ENCODE assay signal across 19 cellular contexts in genomic region chr11:125883375-125883774, GRCh38. TPM values are rescaled to one million over a fixed set of nuclear protein-coding genes. Genes with fewer than 3 reads are reported as not detected.
A peak's percentile ranks its signal among the peaks of the same experiment; 100 is the strongest.
DNase-seq lines count a peak whose midpoint lies in the region; ATAC-seq, FAIRE-seq and TF ChIP-seq lines count a peak whose summit lies in the region.
"Had no signal": no experiment of that assay in that cellular context is flagged by ENCODE, and none has a peak within 500 bp of the region (broad histone marks: within the 10 kb centered on the region; RNA-seq: fewer than 3 reads in every experiment).

No MANE protein-coding gene starts in this region.

- peaks cover 7% of the 10 kb centered on the region for H3K4me1 Mint-ChIP-seq in Caco-2 (ENCODE audit: low read depth, unreplicated experiment)

- H3K4me3 ChIP-seq in PC-3 (ENCODE audit: low read length) (no peak overlapping the region), endothelial cell of umbilical vein (replicated peaks in 1 of 3; ENCODE audit: insufficient read depth in 1 of 3, low read depth in 1 of 3, low read length in 3 of 3) (no peak overlapping the region), stomach (no peak overlapping the region), Caco-2 (ENCODE audit: low read depth, low read length) (no peak overlapping the region)
- H3K4me3 ChIP-seq: HAP-1 had no signal

- TF ChIP-seq CTCF in PC-3 (conservative IDR thresholded peaks at IDR 0.05; ENCODE audit: low read depth, low read length) = no peak
- TF ChIP-seq CTCF in endothelial cell of umbilical vein (IDR thresholded peaks at IDR 0.05; ENCODE audit: extremely low read depth in 1 of 2, insufficient read depth in 1 of 2, low read depth in 1 of 2, low read length in 2 of 2) = no peak
- no peak for TF ChIP-seq CTCF in stomach (IDR thresholded peaks at IDR 0.05)
- TF ChIP-seq CTCF in Caco-2 (IDR thresholded peaks at IDR 0.05; ENCODE audit: insufficient read depth in 1 of 2, low read depth in 1 of 2, low read length in 1 of 2, severe bottlenecking in 1 of 2, unreplicated experiment in 1 of 2) = no peak

- CTCF ChIA-PET in PC-3 (lab: Charles Lee) = interaction anchor here (0.7 kb wide), 1 partner anchor 549 kb away, joined by 3 read pairs; no protein-coding TSS in a partner anchor
- CTCF ChIA-PET in endothelial cell of umbilical vein (lab: Charles Lee) = no interaction called here
- CTCF ChIA-PET in Caco-2 (lab: Charles Lee) = no interaction called here

- no peak overlapping the region for H3K27ac Mint-ChIP-seq in Caco-2 (ENCODE audit: unreplicated experiment)

- no peaks in the 10 kb centered on the region for H3K36me3 ChIP-seq in PC-3 (ENCODE audit: low read depth, low read length)
- no peaks in the 10 kb centered on the region for H3K36me3 ChIP-seq in endothelial cell of umbilical vein (ENCODE audit: control insufficient read depth in 2 of 2, extremely low read depth in 1 of 2, insufficient read depth in 2 of 2, low read length in 2 of 2)
- H3K36me3 ChIP-seq in stomach = no peaks in the 10 kb centered on the region
- H3K36me3 ChIP-seq in Caco-2 (ENCODE audit: control insufficient read depth, insufficient read depth, low read length) = no peaks in the 10 kb centered on the region
- H3K36me3 ChIP-seq: HAP-1 had no signal

- H3K4me3 Mint-ChIP-seq in Caco-2 (ENCODE audit: unreplicated experiment) = no peak overlapping the region
- H3K4me3 Mint-ChIP-seq: CD4-positive, alpha-beta memory T cell had no signal

- no peaks in the 10 kb centered on the region for H3K9me3 Mint-ChIP-seq in Caco-2 (ENCODE audit: unreplicated experiment)

- H3K27ac ChIP-seq in PC-3 (ENCODE audit: low read length) (no peak overlapping the region; the same call in 1 of the 2 replicates), endothelial cell of umbilical vein (ENCODE audit: insufficient read depth, low read depth, low read length) (no peak overlapping the region), stomach (peak overlapping the region in 1 of 5 donors; percentile 11)

- no peaks in the 10 kb centered on the region for H3K9me1 ChIP-seq in endothelial cell of umbilical vein (replicated peaks; ENCODE audit: control insufficient read depth, extremely low read depth, insufficient read depth, low read length)

- H3F3A ChIP-seq in PC-3 (ENCODE audit: low read length, unreplicated experiment) = no peaks in the 10 kb centered on the region

- H4K20me1 ChIP-seq in PC-3 (ENCODE audit: low read length) (no peaks in the 10 kb centered on the region), endothelial cell of umbilical vein (replicated peaks; ENCODE audit: control insufficient read depth, extremely low read depth, insufficient read depth, low read length) (no peaks in the 10 kb centered on the region)

- H3K4me1 ChIP-seq in PC-3 (ENCODE audit: insufficient read depth, low read length) (peaks cover 30% of the 10 kb centered on the region), endothelial cell of umbilical vein (ENCODE audit: control insufficient read depth, extremely low read depth, insufficient read depth, low read length) (peaks cover 6% of the 10 kb centered on the region), stomach (peaks cover 0 to 11% (median 8%) of the 10 kb centered on the region in 4 donors), Caco-2 (no peaks in the 10 kb centered on the region)

- H3K79me2 ChIP-seq in PC-3 (ENCODE audit: low read length) (peaks cover 27% of the 10 kb centered on the region), endothelial cell of umbilical vein (ENCODE audit: control insufficient read depth, insufficient read depth, low read length) (peaks cover 3% of the 10 kb centered on the region)

- intact Hi-C loops in PC-3 (cut with micrococcal nuclease) = loop anchor here (10.0 kb wide), 1 partner anchor 319 kb away; the partner anchor contains the start of gene EI24
- intact Hi-C loops in endothelial cell of umbilical vein (cut with micrococcal nuclease) = no loop called here
- intact Hi-C loops in stomach (cut with DNase I; ENCODE audit: low total_unique reads) = no loop called here
- intact Hi-C loops in Caco-2 (cut with micrococcal nuclease; ENCODE audit: unreplicated experiment) = no loop called here

- H3K27me3 ChIP-seq in PC-3 (ENCODE audit: low read length) = no peaks in the 10 kb centered on the region
- no peaks in the 10 kb centered on the region for H3K27me3 ChIP-seq in endothelial cell of umbilical vein (ENCODE audit: control insufficient read depth in 2 of 2, insufficient read depth in 2 of 2, low read length in 2 of 2)
- no peaks in the 10 kb centered on the region for H3K27me3 ChIP-seq in stomach
- no peaks in the 10 kb centered on the region for H3K27me3 ChIP-seq in Caco-2 (replicated peaks; ENCODE audit: control insufficient read depth, insufficient read depth, low read length)

- no peaks in the 10 kb centered on the region for H3K36me3 Mint-ChIP-seq in Caco-2 (ENCODE audit: insufficient read depth, unreplicated experiment)

- BruUV-seq in PC-3 (replicated peaks; lab: Mats Ljungman, UMichigan) (no TSS peak), endothelial cell of umbilical vein (replicated peaks; lab: Mats Ljungman, UMichigan) (no TSS peak), Caco-2 (replicated peaks; lab: Mats Ljungman, UMichigan) (no TSS peak)

- H3K9me3 ChIP-seq in PC-3 (ENCODE audit: low read length) (no peaks in the 10 kb centered on the region), endothelial cell of umbilical vein (replicated peaks; ENCODE audit: control insufficient read depth, insufficient read depth, low read length) (no peaks in the 10 kb centered on the region), stomach (no peaks in the 10 kb centered on the region), Caco-2 (no peaks in the 10 kb centered on the region)

- TF ChIP-seq EP300 in stomach (IDR thresholded peaks at IDR 0.05) = no peak

- H3K9ac ChIP-seq in PC-3 (ENCODE audit: low read length) (no peak overlapping the region), endothelial cell of umbilical vein (replicated peaks; ENCODE audit: extremely low read depth, insufficient read depth, low read length) (no peak overlapping the region)

- 47 to 64% (median 53%) methylated on average over 8 of the region's 8 CpGs for WGBS in stomach, 5 donors

- H2AFZ ChIP-seq in PC-3 (ENCODE audit: low read length) (no peak overlapping the region), endothelial cell of umbilical vein (ENCODE audit: low read depth, low read length) (peak overlapping the region; percentile 16)

- no peak for TF ChIP-seq POLR2A in endothelial cell of umbilical vein (IDR thresholded peaks at IDR 0.05; ENCODE audit: low read depth, low read length)
- no peak for TF ChIP-seq POLR2A in stomach (IDR thresholded peaks at IDR 0.05)

- DNase-seq in PC-3 (peak; percentile 69), endothelial cell of umbilical vein (ENCODE audit: low read depth, low spot score) (peak; percentile 36), stomach (peak; percentile 52), superior temporal gyrus (ENCODE audit: extremely low spot score) (no peak), Caco-2 (no peak), SIG-M5 treated with dmso at 0.1 percent for 504 hours (lab: John Stamatoyannopoulos, UW; ENCODE audit: unreplicated experiment) (no peak)
- DNase-seq: C1 segment of cervical spinal cord; CD4-positive, alpha-beta memory T cell; COR-L47; DMS153; DND-41; GOT3 had no signal

- POLR2A ChIA-PET in PC-3 (lab: Charles Lee; ENCODE audit: unreplicated experiment) (no interaction called here), endothelial cell of umbilical vein (lab: Charles Lee) (no interaction called here), Caco-2 (lab: Charles Lee) (no interaction called here)

- no peaks in the 10 kb centered on the region for H3K9me2 ChIP-seq in PC-3 (replicated peaks; ENCODE audit: low read length)

- dilution Hi-C loops in endothelial cell of umbilical vein (cut with MboI; ENCODE audit: extremely low pct_ligation_motif_present, low sequenced_read_pairs) = no loop called here

- H3K4me2 ChIP-seq in PC-3 (ENCODE audit: low read length) (peak overlapping the region; percentile 18), endothelial cell of umbilical vein (ENCODE audit: insufficient read depth, low read length) (no peak overlapping the region)

- no peak for ATAC-seq in PC-3

- FAIRE-seq in endothelial cell of umbilical vein (lab: Jason Lieb, UNC) = no peak
- FAIRE-seq: G401.6, GM12892, H54 had no signal

- H3K27me3 Mint-ChIP-seq in Caco-2 (ENCODE audit: insufficient read depth, unreplicated experiment) = peaks cover 16% of the 10 kb centered on the region

RNA-seq across cellular contexts. Expression of gene HYLS1, which starts 4.1 kb away (rescaled TPM):
- 16.4 and 23.5 TPM in 2 replicates for total RNA-seq in PC-3 (2014; rRNA removed)
- 9.4 and 12.6 TPM in 2 replicates for total RNA-seq in endothelial cell of umbilical vein
- polyA plus RNA-seq in endothelial cell of umbilical vein = 3.7 and 4.7 TPM in 2 replicates
- 6.9 and 7.5 TPM in 2 replicates for polyA plus RNA-seq in endothelial cell of umbilical vein (2011; cell fraction: cytosol; rRNA removed)
- 4.5 and 6.2 TPM in 2 replicates for polyA plus RNA-seq in endothelial cell of umbilical vein (2011; cell fraction: nucleus; rRNA removed)
- polyA plus RNA-seq in endothelial cell of umbilical vein (2012) = 9.3 and 12.4 TPM in 2 replicates
- 5.4 and 6.2 TPM in 2 replicates for polyA minus RNA-seq in endothelial cell of umbilical vein
- polyA minus RNA-seq in endothelial cell of umbilical vein (2011; cell fraction: cytosol; rRNA and poly(A)+ RNA removed) = not detected
- polyA minus RNA-seq in endothelial cell of umbilical vein (2011; cell fraction: nucleus; rRNA and poly(A)+ RNA removed) = 3.4 and 4.9 TPM in 2 replicates
- 1 to 10 TPM in 2 of 5 donors, under 1 TPM in 2, not detected in 1; 0.87 to 6.6 (median 1.9) TPM for total RNA-seq in stomach
- 1 to 10 TPM; 2.9 to 4.5 (median 3.8) TPM for polyA plus RNA-seq in stomach
- 2.0 and 2.5 TPM in 2 replicates for total RNA-seq in Caco-2 (2022)

RNA-seq across cellular contexts. Expression of gene PUS3, which starts 19.6 kb away (rescaled TPM):
- 10.3 and 26.2 TPM in 2 replicates for total RNA-seq in PC-3 (2014; rRNA removed)
- 10.3 and 15.1 TPM in 2 replicates for total RNA-seq in endothelial cell of umbilical vein
- polyA plus RNA-seq in endothelial cell of umbilical vein = 4.6 and 5.1 TPM in 2 replicates
- 6.9 and 7.4 TPM in 2 replicates for polyA plus RNA-seq in endothelial cell of umbilical vein (2011; cell fraction: cytosol; rRNA removed)
- 3.0 and 3.7 TPM in 2 replicates for polyA plus RNA-seq in endothelial cell of umbilical vein (2011; cell fraction: nucleus; rRNA removed)
- 13.5 and 20.7 TPM in 2 replicates for polyA plus RNA-seq in endothelial cell of umbilical vein (2012)
- 6.0 TPM in 2 replicates for polyA minus RNA-seq in endothelial cell of umbilical vein
- 4.1 TPM for polyA minus RNA-seq in endothelial cell of umbilical vein (2011; cell fraction: cytosol; rRNA and poly(A)+ RNA removed)
- polyA minus RNA-seq in endothelial cell of umbilical vein (2011; cell fraction: nucleus; rRNA and poly(A)+ RNA removed) = 1.4 and 2.9 TPM in 2 replicates
- 10 to 100 TPM in 1 of 5 donors, 1 to 10 TPM in 3, under 1 TPM in 1; 0.58 to 15.1 (median 4.0) TPM for total RNA-seq in stomach
- 10 to 100 TPM; 10.3 to 11.2 (median 10.7) TPM for polyA plus RNA-seq in stomach
- total RNA-seq in Caco-2 (2022) = 19.9 and 22.4 TPM in 2 replicates

RNA-seq across cellular contexts. Expression of gene DDX25, which starts 20.9 kb away (rescaled TPM):
- total RNA-seq in PC-3 (2014; rRNA removed) = not detected in 2 replicates
- not detected in 2 replicates for total RNA-seq in endothelial cell of umbilical vein
- polyA plus RNA-seq in endothelial cell of umbilical vein = not detected in 2 replicates
- polyA plus RNA-seq in endothelial cell of umbilical vein (2011; cell fraction: cytosol; rRNA removed) = 0.03 TPM in 1 of 2 replicates, not detected in the other
- polyA plus RNA-seq in endothelial cell of umbilical vein (2011; cell fraction: nucleus; rRNA removed) = 0.13 and 0.24 TPM in 2 replicates
- polyA plus RNA-seq in endothelial cell of umbilical vein (2012) = not detected in 2 replicates
- polyA minus RNA-seq in endothelial cell of umbilical vein = not detected in 2 replicates
- polyA minus RNA-seq in endothelial cell of umbilical vein (2011; cell fraction: cytosol; rRNA and poly(A)+ RNA removed) = not detected
- not detected in 2 replicates for polyA minus RNA-seq in endothelial cell of umbilical vein (2011; cell fraction: nucleus; rRNA and poly(A)+ RNA removed)
- total RNA-seq in stomach = 1 to 10 TPM in 1 of 5 donors, under 1 TPM in 2, not detected in 2; under 0.01 to 1.0 (median 0.92) TPM
- polyA plus RNA-seq in stomach = under 1 TPM in 2 of 3 donors, not detected in 1; 0.25 to 0.30 TPM
- not detected in 2 replicates for total RNA-seq in Caco-2 (2022)
- total RNA-seq: A172; CD4-positive, alpha-beta memory T cell had no signal
- polyA plus RNA-seq: BJ; CD4-positive, alpha-beta memory T cell had no signal

RNA-seq across cellular contexts. Expression of gene PATE4, which starts 50.3 kb away (rescaled TPM):
- total RNA-seq in PC-3 (2014; rRNA removed) (not detected in 2 replicates), endothelial cell of umbilical vein (not detected in 2 replicates), stomach (not detected), Caco-2 (2022) (not detected in 2 replicates)
- polyA plus RNA-seq in endothelial cell of umbilical vein (not detected in 2 replicates), stomach (not detected)
- not detected in 2 replicates for polyA plus RNA-seq in endothelial cell of umbilical vein (2011; cell fraction: cytosol; rRNA removed)
- polyA plus RNA-seq in endothelial cell of umbilical vein (2011; cell fraction: nucleus; rRNA removed) = not detected in 2 replicates
- polyA plus RNA-seq in endothelial cell of umbilical vein (2012) = 0.08 TPM in 1 of 2 replicates, not detected in the other
- polyA minus RNA-seq in endothelial cell of umbilical vein = not detected in 2 replicates
- polyA minus RNA-seq in endothelial cell of umbilical vein (2011; cell fraction: cytosol; rRNA and poly(A)+ RNA removed) = not detected
- not detected in 2 replicates for polyA minus RNA-seq in endothelial cell of umbilical vein (2011; cell fraction: nucleus; rRNA and poly(A)+ RNA removed)
- total RNA-seq: A172; A673; CD4-positive, alpha-beta memory T cell had no signal
- polyA plus RNA-seq: BJ; CD4-positive, alpha-beta memory T cell had no signal

Comparison
In these comparisons a context has a peak if more than half of its experiments do, and no peak if none do; other contexts are left out.
1. DNase-seq: peak in PC-3 (single experiment), endothelial cell of umbilical vein (single experiment) and stomach (single experiment); none in superior temporal gyrus (single experiment), Caco-2 (0 of 2) and SIG-M5 treated with dmso at 0.1 percent for 504 hours (single experiment).